ENCODE assay signal across 1 cellular context in the genomic region with DNA sequence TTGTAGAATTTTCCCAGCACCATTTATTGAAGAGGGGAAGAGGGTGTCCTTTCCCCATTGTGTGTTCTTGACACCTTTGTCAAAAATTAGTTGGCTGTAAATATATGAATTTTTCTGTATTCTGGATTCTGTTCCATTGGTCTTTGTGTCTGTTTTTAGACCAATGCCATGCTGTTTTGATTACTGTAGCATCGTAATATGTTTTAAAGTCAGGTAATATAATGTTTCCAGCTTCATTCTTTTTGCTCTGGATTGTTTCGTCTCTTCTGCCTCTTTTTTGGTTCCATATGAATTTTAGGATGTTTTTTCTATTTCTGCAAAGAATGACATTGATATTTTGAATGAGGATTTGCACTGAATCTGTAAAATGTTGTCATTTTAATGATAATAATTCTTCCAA.
TF ChIP-seq lines count a peak whose summit lies in the region.

No MANE protein-coding gene starts in this region.

TF ChIP-seq in HepG2, 621 proteins besides CTCF, POLR2A, EP300 and RAD21 (continued from another document):
- TF ChIP-seq MLXIP (CRISPR knock-in tag; IDR thresholded peaks at IDR 0.05; ENCODE audit: borderline replicate concordance), result no peak
